In the genomic region with DNA sequence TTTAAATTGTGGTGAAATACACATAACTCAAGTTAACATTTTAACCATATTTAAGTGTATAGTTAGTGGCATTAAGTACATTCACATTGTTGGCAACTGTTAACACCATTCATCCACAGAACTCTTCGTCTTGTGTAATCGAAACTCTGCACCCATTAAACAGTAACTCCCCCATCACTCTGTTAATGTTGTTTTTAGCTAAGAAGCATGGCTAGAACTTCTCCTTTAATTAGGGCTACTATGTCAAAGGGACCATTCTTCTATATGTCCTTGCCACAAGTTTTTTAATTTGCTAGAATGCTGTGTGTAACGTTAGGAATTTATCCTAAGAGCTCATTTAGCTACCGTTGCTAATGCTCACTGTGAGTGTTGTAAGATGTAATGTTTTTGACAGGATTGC, we compare ENCODE assay signal across 20 cellular contexts.
"Had no signal": no experiment of that assay in that cellular context is flagged by ENCODE, and none has a peak within 500 bp of the region (broad histone marks: within the 10 kb centered on the region; RNA-seq: fewer than 3 reads in every experiment).

No MANE protein-coding gene starts in this region.

- H3K4me1 ChIP-seq: esophagus muscularis mucosa, foreskin keratinocyte, gastrocnemius medialis, heart right ventricle, left lung, lower lobe of right lung had no signal

- H3K36me3 ChIP-seq: gastrocnemius medialis had no signal

- H3K27ac Mint-ChIP-seq: mesothelial cell of epicardium, naive B cell had no signal

- H3K4me3 ChIP-seq: coronary artery, dorsolateral prefrontal cortex, esophagus muscularis mucosa, gastrocnemius medialis, heart right ventricle, left lung, lower lobe of right lung, mucosa of descending colon had no signal

- H3K27me3 Mint-ChIP-seq: naive B cell had no signal

- H3K4me1 Mint-ChIP-seq: naive B cell had no signal

- H3K4me3 Mint-ChIP-seq: mesothelial cell of epicardium, naive B cell had no signal

- DNase-seq: dermis blood vessel endothelial cell; dorsolateral prefrontal cortex; effector CD4-positive, alpha-beta T cell; effector memory CD4-positive, alpha-beta T cell; foreskin keratinocyte; gastrocnemius medialis; glutamatergic neuron; head of caudate nucleus; heart right ventricle; hippocampal formation; left cardiac atrium; left lung; left ventricle myocardium superior; lower lobe of right lung; mesenchymal stem cell; mucosa of descending colon; naive B cell had no signal

- ATAC-seq: foreskin keratinocyte, gastrocnemius medialis, heart right ventricle, left cardiac atrium, left lung, left ventricle myocardium superior, lower lobe of right lung, mucosa of descending colon had no signal

- H3K27ac ChIP-seq: coronary artery, dorsolateral prefrontal cortex, esophagus muscularis mucosa, foreskin keratinocyte, gastrocnemius medialis, heart right ventricle, left lung, lower lobe of right lung had no signal

- H3K9me3 ChIP-seq: esophagus muscularis mucosa, gastrocnemius medialis, heart right ventricle, left lung, lower lobe of right lung, mucosa of descending colon had no signal

- H3K9me3 Mint-ChIP-seq: mesothelial cell of epicardium, naive B cell had no signal
